8 cellular contexts compared by ENCODE assay signal in genomic region chr6:12290490-12290820, GRCh38. TPM values are rescaled to one million over a fixed set of nuclear protein-coding genes. Genes with fewer than 3 reads are reported as not detected.
DNase-seq lines count a peak whose midpoint lies in the region; ATAC-seq and TF ChIP-seq lines count a peak whose summit lies in the region.

No MANE protein-coding gene starts in this region.

- H3K4me1 Mint-ChIP-seq in Calu3 (ENCODE audit: low read depth, unreplicated experiment) (peaks cover 37% of the 10 kb centered on the region), chondrocyte (ENCODE audit: low read depth) (peaks cover 59% of the 10 kb centered on the region)

- H4K20me1 ChIP-seq in neural cell (ENCODE audit: insufficient read depth), result no peaks in the 10 kb centered on the region

- ATAC-seq in HG03342 (IDR thresholded peaks at IDR 0.05; ENCODE audit: unreplicated experiment) (peak; percentile 3), HG02763 (IDR thresholded peaks at IDR 0.05; ENCODE audit: unreplicated experiment) (no peak)

- no peak overlapping the region for H3K4me2 ChIP-seq in neural cell (ENCODE audit: low read length)

- peak overlapping the region; percentile 57 for H3K4me3 ChIP-seq in neural cell (ENCODE audit: low read length)

- H3K27ac Mint-ChIP-seq in Calu3 (ENCODE audit: unreplicated experiment), result peak overlapping the region; percentile 85
- H3K27ac Mint-ChIP-seq in chondrocyte (ENCODE audit: unreplicated experiment), result peak overlapping the region; percentile 94

- peaks cover 41% of the 10 kb centered on the region for H3K27me3 ChIP-seq in neural cell (ENCODE audit: insufficient read depth, low read depth, low read length)

- TF ChIP-seq CTCF in Calu3 (IDR thresholded peaks at IDR 0.05; ENCODE audit: unreplicated experiment) (no peak), chondrocyte (IDR thresholded peaks at IDR 0.05) (peak; percentile 50), neural cell (IDR thresholded peaks at IDR 0.05; ENCODE audit: poor library complexity, severe bottlenecking) (peak; percentile 26)

- CTCF ChIA-PET in Calu3 (lab: Charles Lee), result interaction anchor here (0.9 to 2.2 kb wide), 11 partner anchors 21 to 635 kb away, joined by 3 to 8 read pairs (median 5); no protein-coding TSS in a partner anchor

- no peaks in the 10 kb centered on the region for H3K79me2 ChIP-seq in neural cell (replicated peaks; ENCODE audit: insufficient read depth, low read length)

- H3K9me2 ChIP-seq in neural cell (ENCODE audit: insufficient read depth, low read length), result no peaks in the 10 kb centered on the region

- H3K9me3 Mint-ChIP-seq in Calu3 (ENCODE audit: low read depth, unreplicated experiment), result no peaks in the 10 kb centered on the region
- no peaks in the 10 kb centered on the region for H3K9me3 Mint-ChIP-seq in chondrocyte (ENCODE audit: low read depth)

- no peaks in the 10 kb centered on the region for H3K9me3 ChIP-seq in neural cell (ENCODE audit: low read length)

- TF ChIP-seq RAD21 in neural cell (conservative IDR thresholded peaks at IDR 0.05), result no peak

- H3K27me3 Mint-ChIP-seq in Calu3 (ENCODE audit: unreplicated experiment), result no peaks in the 10 kb centered on the region
- H3K27me3 Mint-ChIP-seq in chondrocyte (ENCODE audit: low read depth), result no peaks in the 10 kb centered on the region

- no peak for TF ChIP-seq EP300 in neural cell (conservative IDR thresholded peaks at IDR 0.05; ENCODE audit: poor library complexity, severe bottlenecking)

- H3K27ac ChIP-seq in neural cell (ENCODE audit: low read length), result no peak overlapping the region

- H3K9ac ChIP-seq in neural cell (ENCODE audit: low read length), result no peak overlapping the region

- H3K36me3 ChIP-seq in neural cell (ENCODE audit: insufficient read depth, low read length), result no peaks in the 10 kb centered on the region

- H3F3A ChIP-seq in neural cell (ENCODE audit: insufficient read depth, low read length, poor library complexity, severe bottlenecking), result no peaks in the 10 kb centered on the region

- H3K4me3 Mint-ChIP-seq in Calu3 (ENCODE audit: low read depth, unreplicated experiment) (peak overlapping the region; percentile 81), chondrocyte (ENCODE audit: unreplicated experiment) (peak overlapping the region; percentile 84)

- TSS peak; percentile 60 for BruUV-seq in Calu3 (replicated peaks; lab: Mats Ljungman, UMichigan)

- H3K36me3 Mint-ChIP-seq in Calu3 (ENCODE audit: insufficient read depth, unreplicated experiment) (peaks cover 86% of the 10 kb centered on the region), chondrocyte (ENCODE audit: low read depth) (peaks cover 10% of the 10 kb centered on the region)

- no peak for DNase-seq in Calu3
- DNase-seq in chondrocyte (ENCODE audit: low spot score), result no peak
- no peak for DNase-seq in stimulated activated naive CD4-positive, alpha-beta T cell treated with Interleukin-2 at 50 U/mL for 16 hours (lab: John Stamatoyannopoulos, UW)
- no peak for DNase-seq in activated CD4-positive, CD25-positive, alpha-beta regulatory T cell (lab: John Stamatoyannopoulos, UW)
- DNase-seq in NCI-H146 (lab: John Stamatoyannopoulos, UW), result no peak

- H2AFZ ChIP-seq in neural cell (ENCODE audit: low read depth, low read length), result no peak overlapping the region

- intact Hi-C loops in Calu3 (cut with micrococcal nuclease; ENCODE audit: unreplicated experiment), result loop anchor here (5.0 kb wide), 3 partner anchors 52 to 202 kb away; no protein-coding TSS in a partner anchor

TF ChIP-seq in neural cell, 6 proteins besides CTCF, POLR2A, EP300 and RAD21:
- TF ChIP-seq, protein P1, sequence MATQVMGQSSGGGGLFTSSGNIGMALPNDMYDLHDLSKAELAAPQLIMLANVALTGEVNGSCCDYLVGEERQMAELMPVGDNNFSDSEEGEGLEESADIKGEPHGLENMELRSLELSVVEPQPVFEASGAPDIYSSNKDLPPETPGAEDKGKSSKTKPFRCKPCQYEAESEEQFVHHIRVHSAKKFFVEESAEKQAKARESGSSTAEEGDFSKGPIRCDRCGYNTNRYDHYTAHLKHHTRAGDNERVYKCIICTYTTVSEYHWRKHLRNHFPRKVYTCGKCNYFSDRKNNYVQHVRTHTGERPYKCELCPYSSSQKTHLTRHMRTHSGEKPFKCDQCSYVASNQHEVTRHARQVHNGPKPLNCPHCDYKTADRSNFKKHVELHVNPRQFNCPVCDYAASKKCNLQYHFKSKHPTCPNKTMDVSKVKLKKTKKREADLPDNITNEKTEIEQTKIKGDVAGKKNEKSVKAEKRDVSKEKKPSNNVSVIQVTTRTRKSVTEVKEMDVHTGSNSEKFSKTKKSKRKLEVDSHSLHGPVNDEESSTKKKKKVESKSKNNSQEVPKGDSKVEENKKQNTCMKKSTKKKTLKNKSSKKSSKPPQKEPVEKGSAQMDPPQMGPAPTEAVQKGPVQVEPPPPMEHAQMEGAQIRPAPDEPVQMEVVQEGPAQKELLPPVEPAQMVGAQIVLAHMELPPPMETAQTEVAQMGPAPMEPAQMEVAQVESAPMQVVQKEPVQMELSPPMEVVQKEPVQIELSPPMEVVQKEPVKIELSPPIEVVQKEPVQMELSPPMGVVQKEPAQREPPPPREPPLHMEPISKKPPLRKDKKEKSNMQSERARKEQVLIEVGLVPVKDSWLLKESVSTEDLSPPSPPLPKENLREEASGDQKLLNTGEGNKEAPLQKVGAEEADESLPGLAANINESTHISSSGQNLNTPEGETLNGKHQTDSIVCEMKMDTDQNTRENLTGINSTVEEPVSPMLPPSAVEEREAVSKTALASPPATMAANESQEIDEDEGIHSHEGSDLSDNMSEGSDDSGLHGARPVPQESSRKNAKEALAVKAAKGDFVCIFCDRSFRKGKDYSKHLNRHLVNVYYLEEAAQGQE (IDR thresholded peaks at IDR 0.05; ENCODE audit: borderline replicate concordance), result no peak
- peak; percentile 40 for TF ChIP-seq SMC3 (conservative IDR thresholded peaks at IDR 0.05; ENCODE audit: poor library complexity)
TF ChIP-seq in neural cell: peak in this region for 1.

RNA-seq across cellular contexts. Expression of gene EDN1, which starts 0.3 kb away (rescaled TPM):
- total RNA-seq in Calu3 (2022) (24.7 and 40.6 TPM in 2 replicates), chondrocyte (10.6 to 17.6 TPM (median 16.9 TPM) in 3 replicates)
- 2.2 and 2.7 TPM in 2 replicates for polyA plus RNA-seq in neural cell
- polyA minus RNA-seq in neural cell, result 0.69 TPM in 1 of 2 replicates, not detected in the other
